In the genomic region with DNA sequence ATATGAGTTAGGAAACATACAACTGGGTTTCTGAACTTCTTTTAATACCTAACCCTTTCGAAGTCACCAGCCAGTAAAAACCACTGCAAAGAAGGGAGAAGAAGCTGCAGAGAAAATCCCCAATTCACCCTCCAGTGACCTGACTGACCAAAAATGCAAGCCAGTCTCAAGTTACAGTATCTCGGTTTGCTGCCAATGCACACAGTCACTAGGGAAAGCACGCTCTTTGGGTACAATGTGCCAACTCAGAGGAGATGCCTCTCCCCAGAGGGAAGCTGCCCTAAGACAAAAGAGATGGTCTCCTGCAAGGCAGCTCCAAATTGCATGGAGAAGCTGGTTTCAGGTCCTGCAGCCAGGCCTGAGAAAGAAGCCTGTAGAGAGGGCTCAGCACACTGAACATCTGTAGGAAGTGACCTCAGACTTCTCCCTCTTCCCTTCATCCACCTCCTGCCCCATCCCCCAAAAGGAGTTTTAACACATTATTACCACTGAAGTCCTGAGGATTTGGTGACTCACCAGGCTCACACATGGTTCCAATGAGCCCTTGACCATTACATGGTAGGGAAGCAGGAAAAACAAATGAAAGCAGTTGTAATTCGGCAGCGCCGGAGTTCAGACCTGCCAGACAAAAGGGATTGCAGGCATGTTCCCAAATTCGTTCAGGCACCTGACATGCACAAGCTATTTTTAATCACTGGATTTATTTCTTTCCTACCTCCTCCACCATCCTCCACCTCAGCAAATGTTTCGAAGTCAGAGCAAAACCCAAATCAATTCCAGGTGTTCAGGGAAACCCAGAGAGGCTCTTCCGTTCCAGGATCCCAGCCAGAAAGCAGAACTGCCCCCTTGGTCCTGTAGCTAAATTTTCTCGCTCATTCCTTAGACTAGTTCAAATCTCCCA, we compare ENCODE assay signal across 8 cellular contexts.
DNase-seq lines count a peak whose midpoint lies in the region; ATAC-seq and TF ChIP-seq lines count a peak whose summit lies in the region.

No MANE protein-coding gene starts in this region.

- H3K14ac ChIP-seq in neuronal stem cell (ENCODE audit: low read length): no peak overlapping the region

- no peak overlapping the region for H2BK15ac ChIP-seq in neuronal stem cell (ENCODE audit: low read length)

- no peak overlapping the region for H3K4ac ChIP-seq in neuronal stem cell (ENCODE audit: low read length)

- H3K4me3 Mint-ChIP-seq in endothelial cell (ENCODE audit: unreplicated experiment): peak overlapping the region; percentile 60

- H3K9ac ChIP-seq in BLaER1: no peak overlapping the region
- no peak overlapping the region for H3K9ac ChIP-seq in neuronal stem cell (ENCODE audit: low read depth, low read length, poor library complexity)

- H4K8ac ChIP-seq in neuronal stem cell (ENCODE audit: low read depth, low read length): no peak overlapping the region

- CTCF ChIA-PET in RWPE1 (lab: Yijun Ruan, JAX): interaction anchor here (1.0 kb wide), 1 partner anchor 207 kb away, joined by 3 read pairs; no protein-coding TSS in a partner anchor

- peak overlapping the region; percentile 77 for H3K27ac Mint-ChIP-seq in endothelial cell (ENCODE audit: unreplicated experiment)

- no peak overlapping the region for H3K27ac ChIP-seq in BLaER1
- peak overlapping the region; percentile 94 for H3K27ac ChIP-seq in RWPE1
- H3K27ac ChIP-seq in neuronal stem cell (replicated peaks; ENCODE audit: low read length): no peak overlapping the region
- no peak overlapping the region for H3K27ac ChIP-seq in WERI-Rb-1

- H2AK5ac ChIP-seq in neuronal stem cell (ENCODE audit: low read depth, low read length): no peak overlapping the region

- H3K9me3 ChIP-seq in BLaER1 (no peaks in the 10 kb centered on the region), neuronal stem cell (replicated peaks in 1 of 2; ENCODE audit: control insufficient read depth in 2 of 2, insufficient read depth in 1 of 2, low read depth in 1 of 2, low read length in 2 of 2) (no peaks in the 10 kb centered on the region), WERI-Rb-1 (ENCODE audit: severe bottlenecking) (no peaks in the 10 kb centered on the region)

- TF ChIP-seq CTCF in RWPE1 (conservative IDR thresholded peaks at IDR 0.05; ENCODE audit: low read depth): no peak
- TF ChIP-seq CTCF in endothelial cell (IDR thresholded peaks at IDR 0.05; ENCODE audit: unreplicated experiment): no peak
- no peak for TF ChIP-seq CTCF in WERI-Rb-1 (IDR thresholded peaks at IDR 0.05; ENCODE audit: low read depth, low read length)

- peaks cover 46% of the 10 kb centered on the region for H3K36me3 ChIP-seq in BLaER1
- no peaks in the 10 kb centered on the region for H3K36me3 ChIP-seq in neuronal stem cell (replicated peaks in 1 of 2; ENCODE audit: control insufficient read depth in 2 of 2, insufficient read depth in 2 of 2, low read length in 2 of 2)
- no peaks in the 10 kb centered on the region for H3K36me3 ChIP-seq in WERI-Rb-1

- H3K23ac ChIP-seq in neuronal stem cell (ENCODE audit: low read depth, low read length, poor library complexity): no peak overlapping the region

- peak overlapping the region; percentile 61 for H3K4me2 ChIP-seq in BLaER1
- H3K4me2 ChIP-seq in neuronal stem cell (ENCODE audit: insufficient read depth, low read length, poor library complexity, severe bottlenecking): no peak overlapping the region

- no peak overlapping the region for H3K18ac ChIP-seq in neuronal stem cell (ENCODE audit: low read length)

- peaks cover 33% of the 10 kb centered on the region for H3K4me1 ChIP-seq in BLaER1
- peaks cover 7 to 30% of the 10 kb centered on the region in 2 donors for H3K4me1 ChIP-seq in neuronal stem cell (ENCODE audit: control insufficient read depth in 2 of 2, insufficient read depth in 1 of 2, low read depth in 1 of 2, low read length in 2 of 2)

- no peaks in the 10 kb centered on the region for H3K79me1 ChIP-seq in neuronal stem cell (ENCODE audit: low read depth, low read length)

- peaks cover 64% of the 10 kb centered on the region for H4K20me1 ChIP-seq in BLaER1

- WGBS in neuronal stem cell (ENCODE audit: extremely low coverage in 2 of 2, insufficient read length in 2 of 2, insufficient replicate concordance in 1 of 2), 2 donors: no CpG with 5 or more reads among the region's 10 CpGs

- peaks cover 74% of the 10 kb centered on the region for H3K4me1 Mint-ChIP-seq in endothelial cell (ENCODE audit: unreplicated experiment)

- ATAC-seq in GM18907 (IDR thresholded peaks at IDR 0.05; ENCODE audit: unreplicated experiment): peak; percentile 85
- ATAC-seq in HG03095 (IDR thresholded peaks at IDR 0.05; ENCODE audit: unreplicated experiment): peak; percentile 71

- H3K4me3 ChIP-seq in BLaER1 (no peak overlapping the region), neuronal stem cell (ENCODE audit: low read length in 2 of 2) (no peak overlapping the region), WERI-Rb-1 (ENCODE audit: low read depth, low read length) (no peak overlapping the region)

- no peak overlapping the region for H4K91ac ChIP-seq in neuronal stem cell (ENCODE audit: low read depth, low read length, poor library complexity)

- H3K36me3 Mint-ChIP-seq in endothelial cell (ENCODE audit: low read depth, unreplicated experiment): peaks cover 53% of the 10 kb centered on the region

- peaks cover 5% of the 10 kb centered on the region for H3K27me3 Mint-ChIP-seq in endothelial cell (ENCODE audit: unreplicated experiment)

- H2BK12ac ChIP-seq in neuronal stem cell (ENCODE audit: low read length): no peak overlapping the region

- H3K27me3 ChIP-seq in BLaER1 (no peaks in the 10 kb centered on the region), neuronal stem cell (ENCODE audit: control insufficient read depth in 3 of 3, insufficient read depth in 3 of 3, low read depth in 1 of 3, low read length in 3 of 3) (peaks cover 0 to 6% (median 0%) of the 10 kb centered on the region in 3 experiments), WERI-Rb-1 (ENCODE audit: insufficient read depth, low read depth, severe bottlenecking) (no peaks in the 10 kb centered on the region)

- no peak overlapping the region for H2AFZ ChIP-seq in neuronal stem cell (ENCODE audit: low read length)

- H2BK5ac ChIP-seq in neuronal stem cell (ENCODE audit: low read length): no peak overlapping the region

- H3K9me3 Mint-ChIP-seq in endothelial cell (ENCODE audit: unreplicated experiment): peaks cover 11% of the 10 kb centered on the region

- H2BK120ac ChIP-seq in neuronal stem cell (ENCODE audit: low read depth, low read length): no peak overlapping the region

- peak; percentile 75 for DNase-seq in RWPE1 (ENCODE audit: low spot score)
- no peak for DNase-seq in endothelial cell (ENCODE audit: low spot score)
- peak; percentile 95 for DNase-seq in non-pigmented ciliary epithelial cell (ENCODE audit: low read depth)
- DNase-seq in neuronal stem cell (ENCODE audit: low spot score): no peak
- DNase-seq in WERI-Rb-1: no peak

- POLR2A ChIA-PET in RWPE1 (lab: Yijun Ruan, JAX; ENCODE audit: low non-redundant PET): no interaction called here

Comparison
In these comparisons a context has a peak if more than half of its experiments do, and no peak if none do; other contexts are left out.
1. DNase-seq: peak in RWPE1 (single experiment) and non-pigmented ciliary epithelial cell (single experiment); none in endothelial cell (single experiment), neuronal stem cell (single experiment) and WERI-Rb-1 (single experiment).